In genomic region chr11:124752471-124753100, GRCh38 we compare ENCODE assay signal across 3 cellular contexts.
TF ChIP-seq lines count a peak whose summit lies in the region.

No MANE protein-coding gene starts in this region.

TF ChIP-seq in SK-N-SH, 30 proteins besides CTCF, POLR2A, EP300 and RAD21:
- TF ChIP-seq GABPA (IDR thresholded peaks at IDR 0.05; ENCODE audit: low read depth) (no peak), TCF12 (IDR thresholded peaks at IDR 0.05) (no peak), USF2 (IDR thresholded peaks at IDR 0.05; ENCODE audit: borderline replicate concordance, low read depth, low read length) (no peak), NFIC (IDR thresholded peaks at IDR 0.05; ENCODE audit: borderline replicate concordance) (no peak), JUND (IDR thresholded peaks at IDR 0.05) (no peak)

TF ChIP-seq in SK-N-SH treated with all-trans-retinoic acid at 6 μM for 48 hours, 23 proteins besides CTCF, POLR2A, EP300 and RAD21:
- TF ChIP-seq ZFP3 (CRISPR knock-in tag; IDR thresholded peaks at IDR 0.05) (no peak), CSRNP3 (CRISPR knock-in tag; IDR thresholded peaks at IDR 0.05) (no peak)
TF ChIP-seq in SK-N-SH treated with all-trans-retinoic acid at 6 μM for 48 hours: peak in this region for 0.

TF ChIP-seq in endothelial cell of umbilical vein, 7 proteins besides CTCF, POLR2A, EP300 and RAD21:
- TF ChIP-seq POLR2AphosphoS5 (IDR thresholded peaks at IDR 0.05; ENCODE audit: insufficient read depth, low read depth, low read length) (peak; percentile 7), MAX (IDR thresholded peaks at IDR 0.05; ENCODE audit: insufficient read depth, insufficient read length) (no peak)
